In the genomic region with DNA sequence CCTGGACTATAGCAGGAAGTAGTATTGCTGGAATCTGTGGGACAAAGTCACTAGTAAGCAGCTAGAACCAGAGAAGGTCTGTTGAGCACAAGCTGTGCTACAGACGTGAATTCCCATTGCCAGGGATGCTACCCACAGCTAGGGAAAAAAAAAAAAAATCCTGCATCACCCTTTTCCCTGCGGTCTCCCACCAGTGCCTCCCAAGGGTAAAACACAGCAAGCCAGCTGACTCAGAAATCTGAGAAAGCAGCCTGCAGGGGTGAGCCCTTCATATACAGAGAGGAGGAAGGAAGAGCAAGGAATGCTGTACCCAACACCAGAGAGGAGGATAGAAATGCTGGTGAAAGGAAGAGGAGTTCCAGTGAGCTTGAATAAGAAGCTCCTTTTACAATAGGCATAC, we compare ENCODE assay signal across 2 cellular contexts.
TF ChIP-seq lines count a peak whose summit lies in the region.

No MANE protein-coding gene starts in this region.

TF ChIP-seq in IMR-90, 13 proteins besides CTCF, POLR2A, EP300 and RAD21:
- TF ChIP-seq, protein P1, sequence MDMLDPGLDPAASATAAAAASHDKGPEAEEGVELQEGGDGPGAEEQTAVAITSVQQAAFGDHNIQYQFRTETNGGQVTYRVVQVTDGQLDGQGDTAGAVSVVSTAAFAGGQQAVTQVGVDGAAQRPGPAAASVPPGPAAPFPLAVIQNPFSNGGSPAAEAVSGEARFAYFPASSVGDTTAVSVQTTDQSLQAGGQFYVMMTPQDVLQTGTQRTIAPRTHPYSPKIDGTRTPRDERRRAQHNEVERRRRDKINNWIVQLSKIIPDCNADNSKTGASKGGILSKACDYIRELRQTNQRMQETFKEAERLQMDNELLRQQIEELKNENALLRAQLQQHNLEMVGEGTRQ (IDR thresholded peaks at IDR 0.05; ENCODE audit: low read depth, low read length), result no peak
- TF ChIP-seq SMC3 (IDR thresholded peaks at IDR 0.05; ENCODE audit: low read depth, low read length) (no peak), NFE2L2 (IDR thresholded peaks at IDR 0.05; ENCODE audit: low read depth, low read length) (no peak), RCOR1 (IDR thresholded peaks at IDR 0.05; ENCODE audit: insufficient replicate concordance, low read length) (no peak), MAZ (IDR thresholded peaks at IDR 0.05; ENCODE audit: borderline replicate concordance, low read depth, low read length) (no peak), BHLHE40 (IDR thresholded peaks at IDR 0.05; ENCODE audit: low read depth, low read length) (no peak)

TF ChIP-seq in SK-N-SH, 30 proteins besides CTCF, POLR2A, EP300 and RAD21 (continued from another document):
- TF ChIP-seq POLR2AphosphoS5 (IDR thresholded peaks at IDR 0.05; ENCODE audit: low read depth, low read length) (no peak), JUND (IDR thresholded peaks at IDR 0.05) (no peak), NFIC (IDR thresholded peaks at IDR 0.05; ENCODE audit: borderline replicate concordance) (no peak)
- TF ChIP-seq, protein P2, sequence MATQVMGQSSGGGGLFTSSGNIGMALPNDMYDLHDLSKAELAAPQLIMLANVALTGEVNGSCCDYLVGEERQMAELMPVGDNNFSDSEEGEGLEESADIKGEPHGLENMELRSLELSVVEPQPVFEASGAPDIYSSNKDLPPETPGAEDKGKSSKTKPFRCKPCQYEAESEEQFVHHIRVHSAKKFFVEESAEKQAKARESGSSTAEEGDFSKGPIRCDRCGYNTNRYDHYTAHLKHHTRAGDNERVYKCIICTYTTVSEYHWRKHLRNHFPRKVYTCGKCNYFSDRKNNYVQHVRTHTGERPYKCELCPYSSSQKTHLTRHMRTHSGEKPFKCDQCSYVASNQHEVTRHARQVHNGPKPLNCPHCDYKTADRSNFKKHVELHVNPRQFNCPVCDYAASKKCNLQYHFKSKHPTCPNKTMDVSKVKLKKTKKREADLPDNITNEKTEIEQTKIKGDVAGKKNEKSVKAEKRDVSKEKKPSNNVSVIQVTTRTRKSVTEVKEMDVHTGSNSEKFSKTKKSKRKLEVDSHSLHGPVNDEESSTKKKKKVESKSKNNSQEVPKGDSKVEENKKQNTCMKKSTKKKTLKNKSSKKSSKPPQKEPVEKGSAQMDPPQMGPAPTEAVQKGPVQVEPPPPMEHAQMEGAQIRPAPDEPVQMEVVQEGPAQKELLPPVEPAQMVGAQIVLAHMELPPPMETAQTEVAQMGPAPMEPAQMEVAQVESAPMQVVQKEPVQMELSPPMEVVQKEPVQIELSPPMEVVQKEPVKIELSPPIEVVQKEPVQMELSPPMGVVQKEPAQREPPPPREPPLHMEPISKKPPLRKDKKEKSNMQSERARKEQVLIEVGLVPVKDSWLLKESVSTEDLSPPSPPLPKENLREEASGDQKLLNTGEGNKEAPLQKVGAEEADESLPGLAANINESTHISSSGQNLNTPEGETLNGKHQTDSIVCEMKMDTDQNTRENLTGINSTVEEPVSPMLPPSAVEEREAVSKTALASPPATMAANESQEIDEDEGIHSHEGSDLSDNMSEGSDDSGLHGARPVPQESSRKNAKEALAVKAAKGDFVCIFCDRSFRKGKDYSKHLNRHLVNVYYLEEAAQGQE (IDR thresholded peaks at IDR 0.05; ENCODE audit: low read depth, low read length), result no peak
